ENCODE assay signal across 1 cellular context in genomic region chr17:3691539-3692166, GRCh38.
TF ChIP-seq lines count a peak whose summit lies in the region.

No MANE protein-coding gene starts in this region.

TF ChIP-seq in HEK293, 187 proteins besides CTCF, POLR2A, EP300 and RAD21 (continued from another document):
- TF ChIP-seq ZNF16 (tag by site-specific recombination; IDR thresholded peaks at IDR 0.05; ENCODE audit: low read depth) (no peak), ZNF558 (tag by site-specific recombination; IDR thresholded peaks at IDR 0.05) (no peak), MEIS1 (CRISPR knock-in tag; IDR thresholded peaks at IDR 0.05; ENCODE audit: borderline replicate concordance) (no peak), ZSCAN5A (tag by site-specific recombination; IDR thresholded peaks at IDR 0.05) (no peak), KLF1 (tag by site-specific recombination; IDR thresholded peaks at IDR 0.05) (0 out of 2 replicates have a peak, but pooled peaks have one; percentile 18), ZNF335 (tag by site-specific recombination; conservative IDR thresholded peaks at IDR 0.05) (peak; percentile 35; the same call in 1 of the 2 replicates), ZBTB21 (tag by site-specific recombination; IDR thresholded peaks at IDR 0.05) (no peak), ZFHX2 (tag by site-specific recombination; conservative IDR thresholded peaks at IDR 0.05) (no peak), GLI4 (tag by site-specific recombination; IDR thresholded peaks at IDR 0.05) (no peak)
